In the genomic region with DNA sequence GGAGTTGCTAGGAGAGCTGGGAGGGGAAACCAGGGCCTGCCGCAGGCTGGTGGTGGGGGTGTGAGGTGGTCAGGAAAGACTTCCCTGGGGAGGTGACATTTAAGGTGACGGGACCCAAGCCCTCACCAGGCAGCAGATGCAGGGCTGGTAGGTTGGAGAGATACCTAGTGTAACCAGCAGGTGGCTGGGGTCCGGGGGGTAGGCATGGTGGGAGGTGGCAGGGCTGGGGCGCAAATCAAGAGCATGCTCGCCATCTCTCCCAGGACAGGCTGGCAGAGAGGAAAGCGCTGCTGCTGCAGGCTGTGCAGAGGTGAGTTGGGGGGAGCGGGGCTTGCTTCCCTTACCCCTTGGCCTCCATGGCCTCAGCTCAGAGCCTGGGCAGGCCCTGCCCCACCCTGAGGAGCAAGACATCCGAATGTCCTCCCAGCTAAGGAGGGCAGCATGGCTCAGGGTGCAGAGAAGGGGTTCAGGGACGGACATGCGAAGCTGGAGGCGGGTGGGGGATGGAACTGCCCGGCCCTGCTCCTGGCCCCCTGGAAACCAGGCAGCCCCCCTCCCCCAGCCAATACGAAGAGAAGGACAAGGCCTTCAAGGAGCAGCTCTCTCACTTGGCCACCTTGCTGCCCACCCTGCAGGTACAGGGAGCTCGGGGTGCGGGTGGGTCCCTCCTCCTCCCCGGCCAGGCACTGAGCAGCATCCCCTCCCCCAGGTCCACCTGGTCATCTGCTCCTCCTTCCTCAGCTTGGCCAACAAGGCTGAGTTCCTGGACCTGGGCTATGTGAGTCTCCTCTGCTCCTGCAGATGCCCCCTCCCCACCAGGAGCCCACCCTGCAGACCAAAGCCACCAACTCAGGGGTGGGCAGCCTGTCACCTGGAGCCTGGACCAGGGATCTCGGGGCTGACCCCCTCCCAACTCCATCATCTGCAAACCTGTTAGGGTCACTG, we compare ENCODE assay signal across 9 cellular contexts. TPM values are rescaled to one million over a fixed set of nuclear protein-coding genes. Genes with fewer than 3 reads are reported as not detected.
DNase-seq lines count a peak whose midpoint lies in the region; ATAC-seq and TF ChIP-seq lines count a peak whose summit lies in the region.
"Had no signal": no experiment of that assay in that cellular context is flagged by ENCODE, and none has a peak within 500 bp of the region (broad histone marks: within the 10 kb centered on the region; RNA-seq: fewer than 3 reads in every experiment).

No MANE protein-coding gene starts in this region.

- H3K36me3 ChIP-seq in heart right ventricle, result peaks cover 0 to 57% (median 5%) of the 10 kb centered on the region in 9 donors

- peaks cover 87% of the 10 kb centered on the region for H3K27me3 Mint-ChIP-seq in stimulated activated naive CD8-positive, alpha-beta T cell treated with anti-CD3 and anti-CD28 coated beads, Interleukin-15, amount 100 ng/mL, for 72 hours

- peaks cover 0 to 42% (median 0%) of the 10 kb centered on the region in 7 donors for H3K27me3 ChIP-seq in heart right ventricle

- H3K4me3 ChIP-seq in heart right ventricle (peak overlapping the region in 7 of 10 donors; percentile 34 to 62 (median 53)), fibroblast of mammary gland (ENCODE audit: control insufficient read depth, low read depth, low read length) (peak overlapping the region; percentile 40)

- TF ChIP-seq CTCF in heart right ventricle (IDR thresholded peaks at IDR 0.05) (no peak), fibroblast of mammary gland (conservative IDR thresholded peaks at IDR 0.05; ENCODE audit: control insufficient read depth, insufficient read depth, low read depth, low read length) (peak; percentile 14)

- peak overlapping the region in 5 of 10 donors; percentile 11 to 95 (median 50) for H3K27ac ChIP-seq in heart right ventricle

- intact Hi-C loops in heart right ventricle (cut with DNase I) (loop anchor here in 6 of 10 donors (2.0 to 10.0 kb wide), 4 partner anchors 13 to 218 kb away; a partner anchor contains a TSS), Right ventricle myocardium inferior (cut with DNase I) (loop anchor here (1.0 to 5.0 kb wide), 3 partner anchors 25 to 218 kb away; a partner anchor contains a TSS)

- H3K9me3 ChIP-seq in heart right ventricle, result no peaks in the 10 kb centered on the region

- ATAC-seq in heart right ventricle (no peak), Right ventricle myocardium inferior (no peak)
- peak; percentile 21 for ATAC-seq in stimulated activated naive CD8-positive, alpha-beta T cell treated with anti-CD3 and anti-CD28 coated beads, Interleukin-15, amount 100 ng/mL, for 72 hours

- H3K4me3 Mint-ChIP-seq in stimulated activated naive CD8-positive, alpha-beta T cell treated with anti-CD3 and anti-CD28 coated beads, Interleukin-15, amount 100 ng/mL, for 72 hours, result peak overlapping the region in 1 of 2 donors; percentile 67

- DNase-seq in heart right ventricle (no peak), Right ventricle myocardium inferior (ENCODE audit: missing footprints) (no peak), SKM-1 treated with dmso at 0.1 percent for 144 hours (lab: John Stamatoyannopoulos, UW; ENCODE audit: unreplicated experiment) (peak; percentile 68), fibroblast of mammary gland (ENCODE audit: low read depth) (no peak), mucosa of gallbladder (ENCODE audit: low spot score) (no peak), kidney glomerular epithelial cell (lab: John Stamatoyannopoulos, UW) (no peak)
- DNase-seq in stimulated activated naive CD8-positive, alpha-beta T cell treated with anti-CD3 and anti-CD28 coated beads, Interleukin-15, amount 100 ng/mL, for 72 hours, result peak in 1 of 2 donors; percentile 26
- no peak for DNase-seq in stimulated activated naive CD4-positive, alpha-beta T cell treated with Interleukin-2 at 50 U/mL for 16 hours (lab: John Stamatoyannopoulos, UW)

- H3K4me1 ChIP-seq in heart right ventricle, result peaks cover 20 to 73% (median 42%) of the 10 kb centered on the region in 9 donors

- H3K9me3 Mint-ChIP-seq in stimulated activated naive CD8-positive, alpha-beta T cell treated with anti-CD3 and anti-CD28 coated beads, Interleukin-15, amount 100 ng/mL, for 72 hours, result no peaks in the 10 kb centered on the region

- no peak overlapping the region for H3K27ac Mint-ChIP-seq in stimulated activated naive CD8-positive, alpha-beta T cell treated with anti-CD3 and anti-CD28 coated beads, Interleukin-15, amount 100 ng/mL, for 72 hours

- H3K4me1 Mint-ChIP-seq in stimulated activated naive CD8-positive, alpha-beta T cell treated with anti-CD3 and anti-CD28 coated beads, Interleukin-15, amount 100 ng/mL, for 72 hours, result peaks cover 31% of the 10 kb centered on the region

- WGBS in heart right ventricle, 2 donors, result 82 to 89% methylated on average over 17 of the region's 17 CpGs

RNA-seq across cellular contexts. Expression of a gene that starts 4.0 kb away (rescaled TPM):
- total RNA-seq in heart right ventricle (100 to 1,000 TPM in 1 of 10 donors, 10 to 100 TPM in 9; 30.6 to 101 (median 67.4) TPM), Right ventricle myocardium inferior (54.6 TPM), mucosa of gallbladder (26.6 TPM)
- 100 to 1,000 TPM in 1 of 2 donors, 10 to 100 TPM in 1; 16.2 to 183 TPM for polyA plus RNA-seq in heart right ventricle

RNA-seq across cellular contexts. Expression of a gene that starts 10.5 kb away (rescaled TPM):
- total RNA-seq in heart right ventricle, result 100 to 1,000 TPM; 223 to 298 (median 273) TPM
- polyA plus RNA-seq in heart right ventricle, result 100 to 1,000 TPM; 295 to 639 TPM
- 264 TPM for total RNA-seq in Right ventricle myocardium inferior
- total RNA-seq in mucosa of gallbladder, result 282 TPM

RNA-seq across cellular contexts. Expression of a gene that starts 25.8 kb away (rescaled TPM):
- total RNA-seq in heart right ventricle (10 to 100 TPM; 47.9 to 81.0 (median 64.4) TPM), Right ventricle myocardium inferior (58.8 TPM), mucosa of gallbladder (52.9 TPM)
- 10 to 100 TPM; 16.5 to 38.3 TPM for polyA plus RNA-seq in heart right ventricle

RNA-seq across cellular contexts. Expression of a gene that starts 29.8 kb away (rescaled TPM):
- under 1 TPM; 0.02 to 0.78 (median 0.25) TPM for total RNA-seq in heart right ventricle
- under 1 TPM; 0.01 to 0.07 TPM for polyA plus RNA-seq in heart right ventricle
- total RNA-seq in Right ventricle myocardium inferior, result 0.05 TPM
- total RNA-seq in mucosa of gallbladder, result 0.23 TPM
- total RNA-seq: HT1080 had no signal

RNA-seq across cellular contexts. Expression of a gene that starts 34.0 kb away (rescaled TPM):
- total RNA-seq in heart right ventricle (not detected), Right ventricle myocardium inferior (not detected), mucosa of gallbladder (not detected)
- polyA plus RNA-seq in heart right ventricle, result not detected
- total RNA-seq: HT1080 had no signal
